8 cellular contexts compared by ENCODE assay signal in the genomic region with DNA sequence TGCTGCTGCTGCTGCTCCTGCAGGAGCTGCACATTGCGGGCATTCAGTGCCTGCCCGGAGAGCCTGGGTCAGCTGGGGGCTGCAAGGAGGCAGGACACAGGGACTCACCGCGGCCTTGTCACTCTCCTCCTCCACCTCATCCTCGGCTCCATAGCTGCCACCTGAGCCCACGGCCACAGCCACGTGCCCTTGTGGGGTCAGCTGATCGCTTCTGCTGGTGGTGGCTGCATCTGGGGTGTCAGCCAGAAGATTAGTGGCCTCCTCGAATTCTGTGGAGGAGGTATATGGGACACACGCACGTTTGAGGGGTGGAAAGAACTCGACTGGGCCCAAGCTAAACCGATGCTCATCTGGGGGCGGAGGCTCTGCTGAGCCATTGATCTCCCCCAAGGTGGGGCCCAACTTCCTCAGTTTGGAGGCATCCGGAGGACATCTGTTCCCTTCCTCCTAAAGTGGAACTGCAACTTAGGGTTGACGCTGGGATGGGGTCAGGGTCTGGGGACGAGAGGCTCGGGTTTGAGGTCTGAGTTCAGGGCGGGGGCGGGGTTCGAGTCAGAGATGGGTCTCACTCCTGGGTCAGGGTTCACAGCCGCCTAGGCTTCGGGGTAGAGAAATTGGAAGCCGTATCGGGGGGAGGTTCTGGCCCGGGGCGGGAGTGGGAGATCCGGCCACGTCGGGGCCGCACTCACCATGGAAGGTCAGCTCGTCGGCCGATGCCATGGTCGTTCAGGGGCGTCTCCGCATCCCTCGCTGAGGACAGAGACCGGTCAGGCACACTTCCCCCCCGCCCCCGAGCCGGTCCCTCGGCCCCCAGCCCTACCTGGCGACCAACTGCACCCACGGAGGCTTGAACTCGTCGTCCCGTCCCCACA. TPM values are rescaled to one million over a fixed set of nuclear protein-coding genes. Genes with fewer than 3 reads are reported as not detected.
A peak's percentile ranks its signal among the peaks of the same experiment; 100 is the strongest.
DNase-seq lines count a peak whose midpoint lies in the region; TF ChIP-seq lines count a peak whose summit lies in the region.

No MANE protein-coding gene starts in this region.

- peaks cover 7% of the 10 kb centered on the region for H3K36me3 Mint-ChIP-seq in progenitor cell of endocrine pancreas (ENCODE audit: insufficient read depth)

- H4K20me1 ChIP-seq in BLaER1 treated with 17β-estradiol and CSF1 and Interleukin-3, amounts not matched to agents 10 nM and 100 nM = peaks cover 16 to 65% (median 40%) of the 10 kb centered on the region in 11 experiments; a peak in 21 of 22 replicates

- H3K36me3 ChIP-seq in BLaER1 treated with 17β-estradiol and CSF1 and Interleukin-3, amounts not matched to agents 10 nM and 100 nM = peaks cover 36 to 62% (median 43%) of the 10 kb centered on the region in 11 experiments
- peaks cover 14 to 53% of the 10 kb centered on the region in 2 experiments for H3K36me3 ChIP-seq in HEK293 (ENCODE audit: control insufficient read depth in 2 of 2, insufficient read depth in 1 of 2, low read length in 2 of 2)

- peak overlapping the region; percentile 91 for H3K27ac Mint-ChIP-seq in progenitor cell of endocrine pancreas

- no peaks in the 10 kb centered on the region for H3K9me3 ChIP-seq in BLaER1 treated with 17β-estradiol and CSF1 and Interleukin-3, amounts not matched to agents 10 nM and 100 nM (replicated peaks in 1 of 11)
- no peaks in the 10 kb centered on the region for H3K9me3 ChIP-seq in HEK293 (ENCODE audit: control insufficient read depth, insufficient read depth, low read depth, low read length)

- H3K27ac ChIP-seq in BLaER1 treated with 17β-estradiol and CSF1 and Interleukin-3, amounts not matched to agents 10 nM and 100 nM = peak overlapping the region; percentile 22 to 88 (median 81); a peak in 21 of 22 replicates
- H3K27ac ChIP-seq in HEK293 (ENCODE audit: extremely low read depth, low read depth, low read length) = peak overlapping the region; percentile 33; the same call in 1 of the 2 replicates

- peak overlapping the region; percentile 85 to 95 (median 91) for H3K9ac ChIP-seq in BLaER1 treated with 17β-estradiol and CSF1 and Interleukin-3, amounts not matched to agents 10 nM and 100 nM

- peak overlapping the region; percentile 80 to 100 (median 96) for H3K4me3 ChIP-seq in BLaER1 treated with 17β-estradiol and CSF1 and Interleukin-3, amounts not matched to agents 10 nM and 100 nM
- H3K4me3 ChIP-seq in HEK293 (ENCODE audit: low read depth, low read length) (peak overlapping the region; percentile 68), fibroblast of pulmonary artery (replicated peaks; ENCODE audit: low read depth, low read length) (peak overlapping the region; percentile 87)

- H3K4me3 Mint-ChIP-seq in progenitor cell of endocrine pancreas (ENCODE audit: low read depth) = peak overlapping the region; percentile 94

- peaks cover 12% of the 10 kb centered on the region for H3K4me1 Mint-ChIP-seq in progenitor cell of endocrine pancreas (ENCODE audit: low read depth)

- DNase-seq in UCSD-AML1 (lab: John Stamatoyannopoulos, UW; ENCODE audit: unreplicated experiment) = peak; percentile 43
- DNase-seq in fibroblast of pulmonary artery (ENCODE audit: low read depth) = no peak
- DNase-seq in progenitor cell of endocrine pancreas (ENCODE audit: low spot score, unreplicated experiment) = no peak
- DNase-seq in T-helper 9 cell = no peak
- DNase-seq in NCI-H345 (lab: John Stamatoyannopoulos, UW) = no peak
- no peak for DNase-seq in dedifferentiated amniotic fluid mesenchymal stem cell (ENCODE audit: extremely low spot score)

- TF ChIP-seq CTCF in HEK293 (tag by site-specific recombination; IDR thresholded peaks at IDR 0.05) (no peak), fibroblast of pulmonary artery (IDR thresholded peaks at IDR 0.05; ENCODE audit: low read length, missing control alignments) (no peak), progenitor cell of endocrine pancreas (IDR thresholded peaks at IDR 0.05; ENCODE audit: unreplicated experiment) (no peak)

- H3K27me3 ChIP-seq in BLaER1 treated with 17β-estradiol and CSF1 and Interleukin-3, amounts not matched to agents 10 nM and 100 nM = no peaks in the 10 kb centered on the region

- peaks cover 22 to 29% (median 25%) of the 10 kb centered on the region in 10 experiments for H3K4me1 ChIP-seq in BLaER1 treated with 17β-estradiol and CSF1 and Interleukin-3, amounts not matched to agents 10 nM and 100 nM
- peaks cover 8% of the 10 kb centered on the region for H3K4me1 ChIP-seq in HEK293 (ENCODE audit: control insufficient read depth, insufficient read depth, low read length)

- CTCF ChIA-PET in HEK293 (lab: Yijun Ruan, JAX) = interaction anchor here (0.5 to 0.9 kb wide), 3 partner anchors 9 to 53 kb away, joined by 3 to 4 read pairs (median 3); no protein-coding TSS in a partner anchor

- no peaks in the 10 kb centered on the region for H3K9me3 Mint-ChIP-seq in progenitor cell of endocrine pancreas (ENCODE audit: low read depth)

- POLR2A ChIA-PET in HEK293 (lab: Yijun Ruan, JAX) = interaction anchor here (0.6 to 1.3 kb wide), 4 partner anchors 16 to 92 kb away, joined by 3 to 8 read pairs (median 4); partner anchors contain the start of gene TMED1

- H3K27me3 Mint-ChIP-seq in progenitor cell of endocrine pancreas = no peaks in the 10 kb centered on the region

- peak overlapping the region; percentile 86 to 100 (median 94) for H3K4me2 ChIP-seq in BLaER1 treated with 17β-estradiol and CSF1 and Interleukin-3, amounts not matched to agents 10 nM and 100 nM

TF ChIP-seq in HEK293, 187 proteins besides CTCF, POLR2A, EP300 and RAD21 (continues in another document):
- TF ChIP-seq BCL11B (tag by site-specific recombination; IDR thresholded peaks at IDR 0.05; ENCODE audit: low read depth) (no peak), ZNF777 (tag by site-specific recombination; IDR thresholded peaks at IDR 0.05; ENCODE audit: borderline replicate concordance) (peak; percentile 80), ZNF48 (tag by site-specific recombination; IDR thresholded peaks at IDR 0.05) (no peak), KLF9 (tag by site-specific recombination; IDR thresholded peaks at IDR 0.05; ENCODE audit: low read depth) (peak; percentile 10; the same call in 1 of the 2 replicates), ZNF223 (tag by site-specific recombination; IDR thresholded peaks at IDR 0.05) (no peak), PATZ1 (tag by site-specific recombination; IDR thresholded peaks at IDR 0.05) (no peak), MZF1 (tag by site-specific recombination; IDR thresholded peaks at IDR 0.05; ENCODE audit: borderline replicate concordance) (no peak), ZFHX2 (tag by site-specific recombination; conservative IDR thresholded peaks at IDR 0.05) (peak; percentile 42), ZFP69B (tag by site-specific recombination; IDR thresholded peaks at IDR 0.05) (0 out of 2 replicates have a peak, but pooled peaks have one; percentile 59), ZBTB17 (tag by site-specific recombination; IDR thresholded peaks at IDR 0.05) (no peak), ZNF629 (tag by site-specific recombination; IDR thresholded peaks at IDR 0.05) (no peak), EGR2 (tag by site-specific recombination; IDR thresholded peaks at IDR 0.05; ENCODE audit: low read depth) (no peak), ZSCAN23 (tag by site-specific recombination; IDR thresholded peaks at IDR 0.05) (no peak), ZBTB1 (tag by site-specific recombination; IDR thresholded peaks at IDR 0.05) (no peak), ZBTB21 (tag by site-specific recombination; IDR thresholded peaks at IDR 0.05) (no peak), SP7 (tag by site-specific recombination; IDR thresholded peaks at IDR 0.05) (no peak), ZNF677 (tag by site-specific recombination; IDR thresholded peaks at IDR 0.05) (no peak)
- TF ChIP-seq, protein P1, sequence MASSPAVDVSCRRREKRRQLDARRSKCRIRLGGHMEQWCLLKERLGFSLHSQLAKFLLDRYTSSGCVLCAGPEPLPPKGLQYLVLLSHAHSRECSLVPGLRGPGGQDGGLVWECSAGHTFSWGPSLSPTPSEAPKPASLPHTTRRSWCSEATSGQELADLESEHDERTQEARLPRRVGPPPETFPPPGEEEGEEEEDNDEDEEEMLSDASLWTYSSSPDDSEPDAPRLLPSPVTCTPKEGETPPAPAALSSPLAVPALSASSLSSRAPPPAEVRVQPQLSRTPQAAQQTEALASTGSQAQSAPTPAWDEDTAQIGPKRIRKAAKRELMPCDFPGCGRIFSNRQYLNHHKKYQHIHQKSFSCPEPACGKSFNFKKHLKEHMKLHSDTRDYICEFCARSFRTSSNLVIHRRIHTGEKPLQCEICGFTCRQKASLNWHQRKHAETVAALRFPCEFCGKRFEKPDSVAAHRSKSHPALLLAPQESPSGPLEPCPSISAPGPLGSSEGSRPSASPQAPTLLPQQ (tag by site-specific recombination; IDR thresholded peaks at IDR 0.05) = peak; percentile 59; the same call in 1 of the 2 replicates

RNA-seq across cellular contexts. Expression of gene YIPF2, which starts 0.5 kb away (rescaled TPM):
- total RNA-seq in progenitor cell of endocrine pancreas = 49.1 and 53.3 TPM in 2 replicates

RNA-seq across cellular contexts. Expression of gene TIMM29, which starts 0.7 kb away (rescaled TPM):
- total RNA-seq in progenitor cell of endocrine pancreas = 25.6 and 29.4 TPM in 2 replicates

RNA-seq across cellular contexts. Expression of gene SMARCA4, which starts 32.9 kb away (rescaled TPM):
- total RNA-seq in progenitor cell of endocrine pancreas = 327 and 334 TPM in 2 replicates

RNA-seq across cellular contexts. Expression of gene CARM1, which starts 56.6 kb away (rescaled TPM):
- total RNA-seq in progenitor cell of endocrine pancreas = 77.6 and 86.0 TPM in 2 replicates
